1 cellular context compared by ENCODE assay signal in genomic region chr15:70091649-70092461, GRCh38.
A peak's percentile ranks its signal among the peaks of the same experiment; 100 is the strongest.
TF ChIP-seq lines count a peak whose summit lies in the region.

No MANE protein-coding gene starts in this region.

TF ChIP-seq in HEK293, 187 proteins besides CTCF, POLR2A, EP300 and RAD21 (continued from another document and continues in another):
- peak; percentile 84 for TF ChIP-seq PATZ1 (tag by site-specific recombination; IDR thresholded peaks at IDR 0.05)
- TF ChIP-seq ZNF184 (tag by site-specific recombination; IDR thresholded peaks at IDR 0.05): 0 out of 2 replicates have a peak, but pooled peaks have one; percentile 30
- TF ChIP-seq ZBTB8A (tag by site-specific recombination; IDR thresholded peaks at IDR 0.05): peak; percentile 65; the same call in 1 of the 2 replicates
- TF ChIP-seq SP2 (tag by site-specific recombination; IDR thresholded peaks at IDR 0.05): peak; percentile 48; the same call in 1 of the 2 replicates
- peak; percentile 86 for TF ChIP-seq ZNF449 (tag by site-specific recombination; IDR thresholded peaks at IDR 0.05)
- peak; percentile 50; the same call in 1 of the 2 replicates for TF ChIP-seq TCF7L2 (IDR thresholded peaks at IDR 0.05; ENCODE audit: borderline replicate concordance, low read depth, low read length)
- TF ChIP-seq ZNF514 (tag by site-specific recombination; IDR thresholded peaks at IDR 0.05): no peak
- TF ChIP-seq ZBTB1 (tag by site-specific recombination; IDR thresholded peaks at IDR 0.05): 0 out of 2 replicates have a peak, but pooled peaks have one; percentile 57
- TF ChIP-seq WT1 (tag by site-specific recombination; IDR thresholded peaks at IDR 0.05): peak; percentile 87
- TF ChIP-seq HOXC10 (CRISPR knock-in tag; IDR thresholded peaks at IDR 0.05): no peak
- peak; percentile 88; the same call in 1 of the 2 replicates for TF ChIP-seq OVOL3 (tag by site-specific recombination; IDR thresholded peaks at IDR 0.05)
- peak; percentile 96 for TF ChIP-seq OSR2 (tag by site-specific recombination; IDR thresholded peaks at IDR 0.05)
- TF ChIP-seq GLIS1 (tag by site-specific recombination; IDR thresholded peaks at IDR 0.05): no peak
- TF ChIP-seq TRIM28 (IDR thresholded peaks at IDR 0.05; ENCODE audit: borderline replicate concordance, low read length): peak; percentile 98
- TF ChIP-seq SP7 (tag by site-specific recombination; IDR thresholded peaks at IDR 0.05): peak; percentile 99
- TF ChIP-seq ZNF366 (tag by site-specific recombination; conservative IDR thresholded peaks at IDR 0.05): 0 out of 2 replicates have a peak, but pooled peaks have one; percentile 53
- peak; percentile 56; the same call in 1 of the 2 replicates for TF ChIP-seq ZSCAN30 (tag by site-specific recombination; IDR thresholded peaks at IDR 0.05)
- peak; percentile 20; the same call in 1 of the 2 replicates for TF ChIP-seq ZNF394 (tag by site-specific recombination; IDR thresholded peaks at IDR 0.05; ENCODE audit: borderline replicate concordance)
- peak; percentile 31; the same call in 1 of the 2 replicates for TF ChIP-seq ZNF488 (tag by site-specific recombination; IDR thresholded peaks at IDR 0.05)
- peak; percentile 67; the same call in 1 of the 2 replicates for TF ChIP-seq ZNF24 (tag by site-specific recombination; IDR thresholded peaks at IDR 0.05)
- TF ChIP-seq TSHZ1 (tag by site-specific recombination; IDR thresholded peaks at IDR 0.05; ENCODE audit: borderline replicate concordance): peak; percentile 90; the same call in 1 of the 2 replicates
- peak; percentile 65; the same call in 1 of the 2 replicates for TF ChIP-seq ZEB2 (tag by site-specific recombination; IDR thresholded peaks at IDR 0.05)
- TF ChIP-seq ZSCAN16 (tag by site-specific recombination; IDR thresholded peaks at IDR 0.05): peak; percentile 58; the same call in 1 of the 2 replicates
- TF ChIP-seq ZNF266 (tag by site-specific recombination; IDR thresholded peaks at IDR 0.05; ENCODE audit: low read depth): no peak
- no peak for TF ChIP-seq PBX3 (CRISPR knock-in tag; IDR thresholded peaks at IDR 0.05)
- peak; percentile 84 for TF ChIP-seq ZNF843 (tag by site-specific recombination; IDR thresholded peaks at IDR 0.05)
- TF ChIP-seq ZNF341 (tag by site-specific recombination; IDR thresholded peaks at IDR 0.05; ENCODE audit: low read depth): peak; percentile 1; the same call in 1 of the 2 replicates
- TF ChIP-seq SCRT2 (tag by site-specific recombination; IDR thresholded peaks at IDR 0.05): peak; percentile 86
- TF ChIP-seq ZBTB17 (tag by site-specific recombination; IDR thresholded peaks at IDR 0.05): peak; percentile 97
- TF ChIP-seq KLF1 (tag by site-specific recombination; IDR thresholded peaks at IDR 0.05): peak; percentile 68; the same call in 1 of the 2 replicates
- peak; percentile 74 for TF ChIP-seq ZNF18 (tag by site-specific recombination; IDR thresholded peaks at IDR 0.05)
- TF ChIP-seq ZXDB (tag by site-specific recombination; IDR thresholded peaks at IDR 0.05): peak; percentile 93
- TF ChIP-seq GLI2 (tag by site-specific recombination; IDR thresholded peaks at IDR 0.05; ENCODE audit: borderline replicate concordance, low read depth): peak; percentile 77; the same call in 1 of the 2 replicates
- no peak for TF ChIP-seq ZNF302 (tag by site-specific recombination; IDR thresholded peaks at IDR 0.05; ENCODE audit: low read depth)
- TF ChIP-seq ZNF561 (tag by site-specific recombination; IDR thresholded peaks at IDR 0.05; ENCODE audit: borderline replicate concordance): 0 out of 2 replicates have a peak, but pooled peaks have one; percentile 38
- peak; percentile 81 for TF ChIP-seq KLF10 (tag by site-specific recombination; IDR thresholded peaks at IDR 0.05)
- TF ChIP-seq ZNF239 (tag by site-specific recombination; IDR thresholded peaks at IDR 0.05): no peak
- TF ChIP-seq EGR2 (tag by site-specific recombination; IDR thresholded peaks at IDR 0.05; ENCODE audit: low read depth): peak; percentile 57
- TF ChIP-seq ZNF280D (tag by site-specific recombination; IDR thresholded peaks at IDR 0.05): no peak
- TF ChIP-seq ZNF280C (tag by site-specific recombination; IDR thresholded peaks at IDR 0.05): no peak
- peak; percentile 71 for TF ChIP-seq PRDM6 (tag by site-specific recombination; IDR thresholded peaks at IDR 0.05)
